Comparison of ENCODE assay signal across 11 cellular contexts in the genomic region with DNA sequence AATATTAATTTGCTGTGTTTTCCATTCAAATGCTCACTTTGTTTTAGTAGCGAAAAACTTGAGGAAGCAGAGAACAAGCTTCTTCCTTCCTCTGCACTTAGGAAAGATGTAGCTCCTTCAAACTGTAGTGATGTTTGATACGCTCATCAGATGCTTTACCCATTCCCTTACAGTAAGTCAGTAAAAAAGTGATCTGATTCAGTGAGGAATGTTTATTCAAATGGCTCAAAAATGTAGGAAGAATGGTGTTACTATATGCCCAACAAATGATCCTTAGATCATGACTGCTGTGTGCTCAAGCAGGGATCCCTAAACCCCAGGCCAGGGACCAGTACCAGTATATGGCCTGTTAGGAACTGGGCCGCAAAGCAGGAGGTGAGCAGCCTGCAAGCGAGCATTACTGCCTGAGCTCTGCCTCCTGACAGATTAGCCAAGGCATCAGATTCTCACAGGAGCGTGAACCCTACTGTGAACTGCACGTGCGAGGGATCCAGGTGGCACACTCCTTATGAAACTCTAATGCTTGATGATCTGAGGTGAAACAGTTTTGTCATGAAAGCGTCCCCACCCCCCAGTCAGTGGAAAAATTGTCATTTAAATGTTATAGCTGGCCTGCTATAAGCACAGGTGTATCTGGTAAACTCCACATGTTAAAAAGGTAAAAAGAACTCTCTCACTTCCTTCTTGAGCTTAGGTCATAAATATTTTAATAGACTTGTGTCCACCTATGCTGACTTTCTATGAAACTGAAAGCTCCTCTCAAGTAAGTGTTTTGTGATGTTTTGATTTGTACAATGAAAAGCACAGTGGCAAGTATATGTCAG.
DNase-seq lines count a peak whose midpoint lies in the region; ATAC-seq, FAIRE-seq and TF ChIP-seq lines count a peak whose summit lies in the region.
"Had no signal": no experiment of that assay in that cellular context is flagged by ENCODE, and none has a peak within 500 bp of the region (broad histone marks: within the 10 kb centered on the region; RNA-seq: fewer than 3 reads in every experiment).

No MANE protein-coding gene starts in this region.

- no peaks in the 10 kb centered on the region for H3K27me3 Mint-ChIP-seq in T-cell

- H3K9me3 Mint-ChIP-seq in T-cell, result no peaks in the 10 kb centered on the region

- H3K4me2 ChIP-seq in hepatocyte, result no peak overlapping the region

- WGBS in hepatocyte (ENCODE audit: low lambda C conversion rate, missing lambda C conversion rate), result 91% methylated on average over 8 of the region's 8 CpGs
- 91% methylated on average over 8 of the region's 8 CpGs for WGBS in tibial nerve, 2 donors

- H3K27ac Mint-ChIP-seq in T-cell, result no peak overlapping the region

- no peak overlapping the region for H3K4me3 ChIP-seq in hepatocyte
- H3K4me3 ChIP-seq in tibial nerve, result no peak overlapping the region

- H3K9me3 ChIP-seq in hepatocyte (ENCODE audit: low read depth), result no peaks in the 10 kb centered on the region
- H3K9me3 ChIP-seq in tibial nerve, result no peaks in the 10 kb centered on the region

- H3K9me2 ChIP-seq in hepatocyte (replicated peaks; ENCODE audit: insufficient read depth), result no peaks in the 10 kb centered on the region

- no peaks in the 10 kb centered on the region for H3K36me3 ChIP-seq in hepatocyte (replicated peaks; ENCODE audit: insufficient read depth, low read depth)
- H3K36me3 ChIP-seq in tibial nerve, result no peaks in the 10 kb centered on the region

- ATAC-seq in GM18519 (IDR thresholded peaks at IDR 0.05; ENCODE audit: low FRiP score, unreplicated experiment) (peak; percentile 82), GM21528 (IDR thresholded peaks at IDR 0.05; ENCODE audit: low FRiP score, unreplicated experiment) (peak; percentile 87), HG03175 (IDR thresholded peaks at IDR 0.05; ENCODE audit: unreplicated experiment) (peak; percentile 86), T-cell (replicated peaks in 1 of 4) (no peak)

- H3K27me3 ChIP-seq in hepatocyte (no peaks in the 10 kb centered on the region), tibial nerve (no peaks in the 10 kb centered on the region)

- H4K20me1 ChIP-seq in hepatocyte (ENCODE audit: insufficient read depth, poor library complexity, severe bottlenecking), result no peaks in the 10 kb centered on the region

- no peak for TF ChIP-seq POLR2A in tibial nerve (IDR thresholded peaks at IDR 0.05)

- no peaks in the 10 kb centered on the region for H3K4me1 Mint-ChIP-seq in T-cell

- H2AFZ ChIP-seq in hepatocyte, result no peak overlapping the region

- CTCF ChIA-PET in T-cell (lab: Charles Lee), result no interaction called here

- no peak for FAIRE-seq in D721Med (lab: Jason Lieb, UNC)
- FAIRE-seq: colon, RCC 7860 had no signal

- H3K27ac ChIP-seq in hepatocyte (peak overlapping the region; percentile 40), tibial nerve (peak overlapping the region in 1 of 4 donors; percentile 2)

- TF ChIP-seq CTCF in hepatocyte (IDR thresholded peaks at IDR 0.05; ENCODE audit: poor library complexity) (no peak), tibial nerve (IDR thresholded peaks at IDR 0.05) (no peak), D721Med (IDR thresholded peaks at IDR 0.05; ENCODE audit: insufficient read depth, missing control alignments) (no peak)

- H3K36me3 Mint-ChIP-seq in T-cell, result peaks cover 10% of the 10 kb centered on the region

- peaks cover 19% of the 10 kb centered on the region for H3K4me1 ChIP-seq in hepatocyte (ENCODE audit: insufficient read depth)
- peaks cover 0 to 17% (median 0%) of the 10 kb centered on the region in 4 donors for H3K4me1 ChIP-seq in tibial nerve

- DNase-seq in hepatocyte (ENCODE audit: low spot score), result no peak
- no peak for DNase-seq in tibial nerve (ENCODE audit: low spot score in 2 of 2)
- no peak for DNase-seq in D721Med (ENCODE audit: insufficient read length, low spot score)
- DNase-seq in T-cell, result no peak
- DNase-seq in superior temporal gyrus (ENCODE audit: extremely low spot score), result no peak
- DNase-seq: DND-41 had no signal

- no peak overlapping the region for H3K4me3 Mint-ChIP-seq in T-cell

- H3K79me2 ChIP-seq in hepatocyte, result no peaks in the 10 kb centered on the region

- TF ChIP-seq EP300 in tibial nerve (IDR thresholded peaks at IDR 0.05), result no peak

- POLR2A ChIA-PET in T-cell (lab: Charles Lee), result no interaction called here

Comparison
In these comparisons a context has a peak if more than half of its experiments do, and no peak if none do; other contexts are left out.
1. ATAC-seq: peak in GM18519 (single experiment), GM21528 (single experiment) and HG03175 (single experiment); none in T-cell (0 of 4).